Comparison of ENCODE assay signal across 9 cellular contexts in the genomic region with DNA sequence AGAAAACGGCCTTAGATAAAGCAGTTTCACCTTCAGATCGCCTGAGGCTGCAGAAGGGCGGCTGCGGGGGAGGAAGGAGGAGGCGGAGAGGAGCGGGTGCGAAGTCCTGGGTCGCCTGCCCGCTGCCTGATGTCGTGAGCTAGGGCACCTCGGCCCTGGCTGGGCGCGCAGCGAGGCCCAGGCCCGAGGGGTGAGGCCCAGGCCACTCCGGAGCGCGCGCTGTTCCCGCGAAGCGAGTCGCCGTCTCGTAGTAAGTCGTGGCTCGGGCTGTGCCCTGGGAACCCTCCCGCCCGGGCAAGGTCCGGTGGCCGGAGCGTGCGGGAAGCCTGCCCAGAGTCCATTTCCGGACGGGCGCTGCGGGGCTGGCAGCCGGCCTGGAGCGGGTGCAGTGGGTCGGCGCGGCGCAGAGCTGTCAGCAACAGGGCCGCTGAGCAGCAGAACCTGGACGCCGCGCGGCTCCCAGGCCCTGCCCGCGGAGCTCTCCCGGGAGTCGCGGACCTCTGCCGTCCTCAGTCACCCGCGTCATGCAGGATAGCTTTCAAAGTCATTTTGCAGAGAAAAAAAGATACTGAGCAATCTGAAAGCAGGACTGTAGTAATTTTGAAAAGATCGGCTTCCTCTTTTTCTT. TPM values are rescaled to one million over a fixed set of nuclear protein-coding genes. Genes with fewer than 3 reads are reported as not detected.
DNase-seq lines count a peak whose midpoint lies in the region; ATAC-seq and TF ChIP-seq lines count a peak whose summit lies in the region.
"Had no signal": no experiment of that assay in that cellular context is flagged by ENCODE, and none has a peak within 500 bp of the region (broad histone marks: within the 10 kb centered on the region; RNA-seq: fewer than 3 reads in every experiment).

No MANE protein-coding gene starts in this region.

- peak overlapping the region; percentile 24 for H2AK5ac ChIP-seq in neuronal stem cell (ENCODE audit: low read depth, low read length)

- peak overlapping the region; percentile 89 for H2BK5ac ChIP-seq in neuronal stem cell (ENCODE audit: low read length)

- peak overlapping the region; percentile 80 for H3K4me2 ChIP-seq in neuronal stem cell (ENCODE audit: insufficient read depth, low read length, poor library complexity, severe bottlenecking)
- H3K4me2 ChIP-seq: A549 had no signal

- H2BK12ac ChIP-seq in neuronal stem cell (ENCODE audit: low read length): peak overlapping the region; percentile 91

- peak overlapping the region; percentile 84 for H3K27ac ChIP-seq in neuronal stem cell (replicated peaks; ENCODE audit: low read length)
- H3K27ac ChIP-seq: A549 had no signal

- no peak overlapping the region for H4K8ac ChIP-seq in neuronal stem cell (ENCODE audit: low read depth, low read length)

- H3K36me3 ChIP-seq in neuronal stem cell (replicated peaks in 1 of 2; ENCODE audit: control insufficient read depth in 2 of 2, insufficient read depth in 2 of 2, low read length in 2 of 2): peaks cover 0 to 39% of the 10 kb centered on the region in 2 donors

- peak overlapping the region; percentile 90 for H3K9ac ChIP-seq in neuronal stem cell (ENCODE audit: low read depth, low read length, poor library complexity)

- no peaks in the 10 kb centered on the region for H3K27me3 ChIP-seq in neuronal stem cell (ENCODE audit: control insufficient read depth in 3 of 3, insufficient read depth in 3 of 3, low read depth in 1 of 3, low read length in 3 of 3)

- ATAC-seq in HG02678 (IDR thresholded peaks at IDR 0.05; ENCODE audit: unreplicated experiment): peak; percentile 65
- ATAC-seq in activated naive CD4-positive, alpha-beta T cell treated with anti-CD3 and anti-CD28 coated beads, Interleukin-2, amount 50 U/mL, for 72 hours: peak; percentile 64 to 67
- ATAC-seq: A549 had no signal

- H3K4ac ChIP-seq in neuronal stem cell (ENCODE audit: low read length): no peak overlapping the region

- DNase-seq in NCI-H1417 (lab: John Stamatoyannopoulos, UW) (peak; percentile 31 to 83 (median 79)), NCI-H1417 treated with DMSO at 0.1 percent for 48 hours (lab: John Stamatoyannopoulos, UW) (no peak), NOMO-1 (lab: John Stamatoyannopoulos, UW; ENCODE audit: unreplicated experiment in 2 of 2) (peak; percentile 30 to 64), glutamatergic neuron (peak; percentile 74), neuronal stem cell (ENCODE audit: low spot score) (no peak), DMS53 treated with DMSO at 0.1 percent for 48 hours (lab: John Stamatoyannopoulos, UW; ENCODE audit: unreplicated experiment) (no peak)
- DNase-seq in activated naive CD4-positive, alpha-beta T cell treated with anti-CD3 and anti-CD28 coated beads, Interleukin-2, amount 50 U/mL, for 72 hours (ENCODE audit: low spot score in 2 of 2): peak in 1 of 2 donors; percentile 23

- peaks cover 13 to 29% of the 10 kb centered on the region in 2 donors for H3K4me1 ChIP-seq in neuronal stem cell (ENCODE audit: control insufficient read depth in 2 of 2, insufficient read depth in 1 of 2, low read depth in 1 of 2, low read length in 2 of 2)
- H3K4me1 ChIP-seq: A549 had no signal

- H3K9me3 Mint-ChIP-seq in activated naive CD4-positive, alpha-beta T cell treated with anti-CD3 and anti-CD28 coated beads, Interleukin-2, amount 50 U/mL, for 72 hours: peaks cover 0 to 7% of the 10 kb centered on the region in 2 donors
- peaks cover 17% of the 10 kb centered on the region for H3K9me3 Mint-ChIP-seq in glutamatergic neuron (ENCODE audit: unreplicated experiment)

- no peak for TF ChIP-seq CTCF in glutamatergic neuron (IDR thresholded peaks at IDR 0.05; ENCODE audit: partially characterized antibody, unreplicated experiment)

- H3K4me1 Mint-ChIP-seq in glutamatergic neuron (ENCODE audit: low read depth, unreplicated experiment): peaks cover 31% of the 10 kb centered on the region

- no CpG with 5 or more reads among the region's 57 CpGs for WGBS in neuronal stem cell (ENCODE audit: extremely low coverage in 2 of 2, insufficient read length in 2 of 2, insufficient replicate concordance in 1 of 2), 2 donors

- H3K18ac ChIP-seq in neuronal stem cell (ENCODE audit: low read length): peak overlapping the region; percentile 96

- peaks cover 0 to 37% of the 10 kb centered on the region in 2 donors for H3K9me3 ChIP-seq in neuronal stem cell (replicated peaks in 1 of 2; ENCODE audit: control insufficient read depth in 2 of 2, insufficient read depth in 1 of 2, low read depth in 1 of 2, low read length in 2 of 2)
- H3K9me3 ChIP-seq: A549 had no signal

- H3K79me1 ChIP-seq in neuronal stem cell (ENCODE audit: low read depth, low read length): no peaks in the 10 kb centered on the region

- peak overlapping the region; percentile 20 to 50 for H3K27ac Mint-ChIP-seq in activated naive CD4-positive, alpha-beta T cell treated with anti-CD3 and anti-CD28 coated beads, Interleukin-2, amount 50 U/mL, for 72 hours
- peak overlapping the region; percentile 97 for H3K27ac Mint-ChIP-seq in glutamatergic neuron (ENCODE audit: unreplicated experiment)

- no peak overlapping the region for H2BK15ac ChIP-seq in neuronal stem cell (ENCODE audit: low read length)

- H2AFZ ChIP-seq in neuronal stem cell (ENCODE audit: low read length): peak overlapping the region; percentile 83

- H2BK120ac ChIP-seq in neuronal stem cell (ENCODE audit: low read depth, low read length): peak overlapping the region; percentile 61

- peaks cover 0 to 16% of the 10 kb centered on the region in 2 donors for H3K36me3 Mint-ChIP-seq in activated naive CD4-positive, alpha-beta T cell treated with anti-CD3 and anti-CD28 coated beads, Interleukin-2, amount 50 U/mL, for 72 hours
- H3K36me3 Mint-ChIP-seq in glutamatergic neuron (ENCODE audit: unreplicated experiment): no peaks in the 10 kb centered on the region

- peak overlapping the region; percentile 69 to 80 for H3K4me3 ChIP-seq in neuronal stem cell (ENCODE audit: low read length in 2 of 2)
- H3K4me3 ChIP-seq: A549 had no signal

- H3K4me3 Mint-ChIP-seq in glutamatergic neuron (ENCODE audit: unreplicated experiment): peak overlapping the region; percentile 93

- H4K91ac ChIP-seq in neuronal stem cell (ENCODE audit: low read depth, low read length, poor library complexity): no peak overlapping the region

- H3K23ac ChIP-seq in neuronal stem cell (ENCODE audit: low read depth, low read length, poor library complexity): peak overlapping the region; percentile 11

- peaks cover 9% of the 10 kb centered on the region for H3K27me3 Mint-ChIP-seq in glutamatergic neuron (ENCODE audit: unreplicated experiment)

- peak overlapping the region; percentile 59 for H3K14ac ChIP-seq in neuronal stem cell (ENCODE audit: low read length)

RNA-seq across cellular contexts. Expression of a gene that starts 18.7 kb away (rescaled TPM):
- 1 to 10 TPM in 1 of 2 donors, under 1 TPM in 1; 0.32 to 4.4 TPM for total RNA-seq in activated naive CD4-positive, alpha-beta T cell treated with anti-CD3 and anti-CD28 coated beads, Interleukin-2, amount 50 U/mL, for 72 hours
- 120 TPM for total RNA-seq in glutamatergic neuron (ENCODE audit: unreplicated experiment)
- 33.1 TPM for polyA plus RNA-seq in neuronal stem cell (2013, experiment 1 of 2)
- 34.5 TPM for polyA plus RNA-seq in neuronal stem cell (2013, experiment 2 of 2)

Comparison
In these comparisons a context has a peak if more than half of its experiments do, and no peak if none do; other contexts are left out.
1. DNase-seq: peak in NCI-H1417 (3 of 3), NOMO-1 (2 of 2) and glutamatergic neuron (single experiment); none in NCI-H1417 treated with DMSO at 0.1 percent for 48 hours (single experiment), neuronal stem cell (single experiment) and DMS53 treated with DMSO at 0.1 percent for 48 hours (single experiment).
2. RNA of a gene that starts 18.7 kb away (total RNA-seq): 120 TPM in glutamatergic neuron (single experiment); 0.32 to 4.4 TPM in activated naive CD4-positive, alpha-beta T cell treated with anti-CD3 and anti-CD28 coated beads, Interleukin-2, amount 50 U/mL, for 72 hours; every median in the first group is over 10 times any median in the second.